Comparison of ENCODE assay signal across 17 cellular contexts in the genomic region with DNA sequence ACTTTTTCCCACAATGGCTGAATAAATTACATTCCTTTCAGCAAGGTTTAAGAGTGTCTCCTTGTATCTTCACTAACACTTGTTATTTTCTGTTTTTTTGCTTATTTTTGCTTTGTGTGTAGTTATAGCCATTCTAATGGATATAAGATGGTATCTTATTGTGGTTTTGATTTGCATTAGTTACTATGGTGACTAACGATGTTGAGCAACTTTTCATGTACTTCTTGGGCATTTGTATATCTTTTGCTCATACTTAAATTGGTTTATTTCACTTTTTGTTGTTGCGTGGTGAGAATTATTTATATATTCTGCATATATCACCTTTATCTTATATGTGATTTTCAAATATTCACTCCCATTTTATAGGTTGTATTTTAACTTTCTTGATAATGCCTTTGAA.
"Had no signal": no experiment of that assay in that cellular context is flagged by ENCODE, and none has a peak within 500 bp of the region (broad histone marks: within the 10 kb centered on the region; RNA-seq: fewer than 3 reads in every experiment).

No MANE protein-coding gene starts in this region.

- H3K4me3 ChIP-seq: gastrocnemius medialis, heart right ventricle, spleen, testis, tibial nerve, upper lobe of right lung, vagina had no signal

- H3K4me1 ChIP-seq: gastrocnemius medialis, heart right ventricle, parathyroid adenoma, spleen, testis, tibial nerve, upper lobe of right lung, vagina had no signal

- H3K9ac ChIP-seq: parathyroid adenoma had no signal

- H3K36me3 ChIP-seq: gastrocnemius medialis, heart right ventricle, spleen, tibial nerve, upper lobe of right lung, vagina had no signal

- H3K9me3 ChIP-seq: gastrocnemius medialis, heart right ventricle, testis, tibial nerve, upper lobe of right lung, vagina had no signal

- H3K27me3 ChIP-seq: gastrocnemius medialis, heart right ventricle, spleen, testis, tibial nerve, upper lobe of right lung, vagina had no signal

- H3K27ac ChIP-seq: gastrocnemius medialis, heart right ventricle, parathyroid adenoma, spleen, testis, tibial nerve, upper lobe of right lung, vagina had no signal

- FAIRE-seq: endometrium had no signal

- DNase-seq: effector memory CD4-positive, alpha-beta T cell; gastrocnemius medialis; heart right ventricle; islet precursor cell; naive B cell; nephron progenitor cell; spleen; stimulated activated CD4-positive, alpha-beta T cell treated with anti-CD3 and anti-CD28 coated beads, Interleukin-2, amount 100 ng/mL, for 24 hours; stimulated activated CD4-positive, alpha-beta T cell treated with anti-CD3 and anti-CD28 coated beads, Interleukin-4, amount 100 ng/mL, for 4 hours; stimulated activated naive B cell treated with anti-CD40 and anti-IgM and Interleukin-4, amounts not matched to agents 10 μg/mL and 1 μg/mL and 100 μg/mL, for 72 hours; stimulated activated naive CD8-positive, alpha-beta T cell treated with anti-CD3 and anti-CD28 coated beads, Interleukin-15, amount 100 ng/mL, for 72 hours; testis; upper lobe of right lung had no signal

- H2AFZ ChIP-seq: parathyroid adenoma had no signal
